ENCODE assay signal across 17 cellular contexts in the genomic region with DNA sequence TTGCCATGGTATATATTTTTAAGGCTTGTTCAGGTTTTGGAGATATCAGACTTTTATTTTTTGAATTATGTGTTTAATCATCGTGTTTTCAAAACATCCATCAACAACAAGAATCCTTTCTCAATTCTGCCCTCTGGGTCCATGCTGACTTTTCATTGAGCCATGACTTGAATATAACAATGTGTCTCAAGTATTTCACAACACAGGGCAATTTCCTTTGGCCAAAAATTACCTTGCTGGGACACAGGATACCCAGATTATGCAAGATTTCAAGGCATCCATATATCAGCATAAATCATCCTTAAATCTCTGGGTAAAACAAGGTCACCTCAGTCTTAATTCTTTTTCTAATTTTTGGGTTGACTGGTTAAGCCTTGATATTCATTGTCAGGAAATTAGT.
DNase-seq lines count a peak whose midpoint lies in the region; ATAC-seq and TF ChIP-seq lines count a peak whose summit lies in the region.
"Had no signal": no experiment of that assay in that cellular context is flagged by ENCODE, and none has a peak within 500 bp of the region (broad histone marks: within the 10 kb centered on the region; RNA-seq: fewer than 3 reads in every experiment).

No MANE protein-coding gene starts in this region.

- no peak overlapping the region for H2AFZ ChIP-seq in GM23248
- H2AFZ ChIP-seq in mammary epithelial cell (ENCODE audit: low read depth, low read length) = no peak overlapping the region
- H2AFZ ChIP-seq in parathyroid adenoma = no peak overlapping the region

- peaks cover 4% of the 10 kb centered on the region for H3K4me1 ChIP-seq in GM23248 (ENCODE audit: insufficient read depth)
- no peaks in the 10 kb centered on the region for H3K4me1 ChIP-seq in mammary epithelial cell (ENCODE audit: insufficient read depth, low read length)
- no peaks in the 10 kb centered on the region for H3K4me1 ChIP-seq in parathyroid adenoma
- H3K4me1 ChIP-seq: A549, Peyer's patch, SJSA1 had no signal

- TF ChIP-seq CTCF in mammary epithelial cell (conservative IDR thresholded peaks at IDR 0.05 in 1 of 2, IDR thresholded peaks at IDR 0.05 in 1 of 2; ENCODE audit: extremely low read depth in 1 of 2, insufficient read depth in 1 of 2, low read depth in 1 of 2, low read length in 2 of 2) = no peak
- TF ChIP-seq CTCF in fibroblast of mammary gland (conservative IDR thresholded peaks at IDR 0.05; ENCODE audit: control insufficient read depth, insufficient read depth, low read depth, low read length) = no peak
- TF ChIP-seq CTCF in parathyroid adenoma (IDR thresholded peaks at IDR 0.05) = no peak

- in situ Hi-C loops in GM23248 (cut with MboI) = no loop called here
- in situ Hi-C loops in mammary epithelial cell (cut with MboI; ENCODE audit: low sequenced_read_pairs in 2 of 2) = no loop called here

- DNase-seq in GM23248 (peak; percentile 19), mammary epithelial cell (peak; percentile 28), fibroblast of mammary gland (ENCODE audit: low read depth) (peak; percentile 54), germinal center (ENCODE audit: low spot score) (no peak), left ventricle myocardium superior (no peak)
- DNase-seq in stimulated activated CD4-positive, alpha-beta T cell treated with anti-CD3 and anti-CD28 coated beads, Interleukin-2, amount 100 ng/mL, for 48 hours = no peak
- DNase-seq: Calu3; CD8-positive, alpha-beta T cell; GF-D8; NCI-H1694 treated with DMSO at 0.1 percent for 48 hours; Peyer's patch had no signal

- no TSS peak for BruUV-seq in mammary epithelial cell (replicated peaks; lab: Mats Ljungman, UMichigan)

- H3K9ac ChIP-seq in GM23248 = no peak overlapping the region
- H3K9ac ChIP-seq in mammary epithelial cell (ENCODE audit: insufficient read depth, low read length) = no peak overlapping the region
- H3K9ac ChIP-seq in parathyroid adenoma = no peak overlapping the region
- H3K9ac ChIP-seq: BLaER1 treated with 17β-estradiol and CSF1 and Interleukin-3, amounts not matched to agents 10 nM and 100 nM had no signal

- H3K9me3 ChIP-seq in GM23248 (ENCODE audit: low read depth) = no peaks in the 10 kb centered on the region
- peaks cover 3% of the 10 kb centered on the region for H3K9me3 ChIP-seq in mammary epithelial cell (replicated peaks; ENCODE audit: insufficient read depth, low read length)
- H3K9me3 ChIP-seq in parathyroid adenoma (ENCODE audit: control insufficient read depth, low read length) = no peaks in the 10 kb centered on the region
- H3K9me3 ChIP-seq: Peyer's patch had no signal

- H3K27me3 ChIP-seq in GM23248 (replicated peaks; ENCODE audit: insufficient read depth) (no peaks in the 10 kb centered on the region), mammary epithelial cell (ENCODE audit: insufficient read depth, low read length) (no peaks in the 10 kb centered on the region), parathyroid adenoma (ENCODE audit: control insufficient read depth, insufficient read depth, low read length) (no peaks in the 10 kb centered on the region)
- H3K27me3 ChIP-seq: BLaER1 treated with 17β-estradiol and CSF1 and Interleukin-3, amounts not matched to agents 10 nM and 100 nM; Peyer's patch; SJSA1 had no signal

- H3K79me2 ChIP-seq in GM23248 (ENCODE audit: insufficient read depth) = no peaks in the 10 kb centered on the region
- no peaks in the 10 kb centered on the region for H3K79me2 ChIP-seq in mammary epithelial cell (ENCODE audit: insufficient read depth, low read length)
- no peaks in the 10 kb centered on the region for H3K79me2 ChIP-seq in parathyroid adenoma

- H3K27ac ChIP-seq in GM23248 (no peak overlapping the region), mammary epithelial cell (ENCODE audit: insufficient read depth, low read depth, low read length) (no peak overlapping the region), parathyroid adenoma (peak overlapping the region; percentile 65)
- H3K27ac ChIP-seq: A549; BLaER1 treated with 17β-estradiol and CSF1 and Interleukin-3, amounts not matched to agents 10 nM and 100 nM; Peyer's patch; SJSA1 had no signal

- no peak overlapping the region for H3K4me2 ChIP-seq in GM23248 (ENCODE audit: unreplicated experiment)
- no peak overlapping the region for H3K4me2 ChIP-seq in mammary epithelial cell (ENCODE audit: insufficient read depth, low read depth, low read length)
- no peak overlapping the region for H3K4me2 ChIP-seq in parathyroid adenoma (ENCODE audit: low read length)
- H3K4me2 ChIP-seq: A549; BLaER1 treated with 17β-estradiol and CSF1 and Interleukin-3, amounts not matched to agents 10 nM and 100 nM had no signal

- CTCF ChIA-PET in mammary epithelial cell (lab: Charles Lee; ENCODE audit: low non-redundant PET) = no interaction called here

- H3K4me3 ChIP-seq in GM23248 (no peak overlapping the region), mammary epithelial cell (replicated peaks in 1 of 3; ENCODE audit: insufficient read depth in 1 of 3, low read depth in 2 of 3, low read length in 3 of 3) (no peak overlapping the region), fibroblast of mammary gland (ENCODE audit: control insufficient read depth, low read depth, low read length) (no peak overlapping the region), parathyroid adenoma (ENCODE audit: low read depth, low read length) (no peak overlapping the region)
- H3K4me3 ChIP-seq: A549; BLaER1 treated with 17β-estradiol and CSF1 and Interleukin-3, amounts not matched to agents 10 nM and 100 nM; K562; Peyer's patch; SJSA1 had no signal

- dilution Hi-C loops in mammary epithelial cell (cut with HindIII; ENCODE audit: low sequenced_read_pairs) = no loop called here

- no peaks in the 10 kb centered on the region for H3K9me2 ChIP-seq in GM23248 (ENCODE audit: insufficient read depth)

- H4K20me1 ChIP-seq in GM23248 (ENCODE audit: insufficient read depth) (no peaks in the 10 kb centered on the region), mammary epithelial cell (ENCODE audit: insufficient read depth, low read length) (no peaks in the 10 kb centered on the region)
- H4K20me1 ChIP-seq: BLaER1 treated with 17β-estradiol and CSF1 and Interleukin-3, amounts not matched to agents 10 nM and 100 nM had no signal

- 72 to 76% methylated on average over 1 of the region's 1 CpG for WGBS in GM23248 (ENCODE audit: low coverage in 1 of 2, low lambda C conversion rate in 2 of 2, missing lambda C conversion rate in 2 of 2), 2 experiments
- WGBS in mammary epithelial cell (ENCODE audit: low coverage, missing lambda C conversion rate) = 0% methylated on average over 1 of the region's 1 CpG

- H3K36me3 ChIP-seq in GM23248 (ENCODE audit: low read depth) (no peaks in the 10 kb centered on the region), mammary epithelial cell (ENCODE audit: insufficient read depth, low read length) (no peaks in the 10 kb centered on the region), parathyroid adenoma (ENCODE audit: control insufficient read depth, insufficient read depth, low read length) (no peaks in the 10 kb centered on the region)
- H3K36me3 ChIP-seq: BLaER1 treated with 17β-estradiol and CSF1 and Interleukin-3, amounts not matched to agents 10 nM and 100 nM; Peyer's patch; SJSA1 had no signal

- ATAC-seq in GM21717 (IDR thresholded peaks at IDR 0.05; ENCODE audit: unreplicated experiment) (no peak), left ventricle myocardium superior (no peak)
- ATAC-seq: A549; CD8-positive, alpha-beta T cell; K562 had no signal

- intact Hi-C loops in mammary epithelial cell (cut with micrococcal nuclease) = no loop called here
- intact Hi-C loops in left ventricle myocardium superior (cut with micrococcal nuclease) = no loop called here

- H3F3A ChIP-seq in GM23248 (ENCODE audit: insufficient read depth) = peaks cover 3% of the 10 kb centered on the region; the same call in 1 of the 2 replicates

Comparison
In these comparisons a context has a peak if more than half of its experiments do, and no peak if none do; other contexts are left out.
1. DNase-seq: peak in GM23248 (single experiment), mammary epithelial cell (single experiment) and fibroblast of mammary gland (single experiment); none in germinal center (single experiment), left ventricle myocardium superior (single experiment) and stimulated activated CD4-positive, alpha-beta T cell treated with anti-CD3 and anti-CD28 coated beads, Interleukin-2, amount 100 ng/mL, for 48 hours (0 of 2).